ENCODE assay signal across 17 cellular contexts in the genomic region with DNA sequence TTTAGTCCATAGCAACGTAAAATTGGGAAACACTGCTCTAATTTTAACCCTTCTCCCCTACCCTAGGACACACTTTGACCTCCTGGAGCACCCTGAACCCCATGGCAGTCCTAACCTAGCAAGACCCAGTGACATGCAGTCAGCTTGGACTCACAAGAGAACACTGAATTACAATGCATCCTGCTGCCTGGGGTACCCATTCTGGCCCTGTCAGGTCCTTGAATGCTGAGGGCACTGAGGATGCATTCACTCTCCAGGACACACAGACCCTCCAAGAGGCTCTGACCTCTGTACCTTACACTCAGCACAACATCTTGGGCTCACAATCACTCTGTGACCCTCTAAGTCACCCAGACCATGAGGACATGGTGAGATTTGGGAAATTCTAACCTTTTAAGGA. TPM values are rescaled to one million over a fixed set of nuclear protein-coding genes. Genes with fewer than 3 reads are reported as not detected.
DNase-seq lines count a peak whose midpoint lies in the region; ATAC-seq, FAIRE-seq and TF ChIP-seq lines count a peak whose summit lies in the region.
"Had no signal": no experiment of that assay in that cellular context is flagged by ENCODE, and none has a peak within 500 bp of the region (broad histone marks: within the 10 kb centered on the region; RNA-seq: fewer than 3 reads in every experiment).

No MANE protein-coding gene starts in this region.

- H3K4me1 ChIP-seq in H1 (replicated peaks in 1 of 4; ENCODE audit: control insufficient read depth in 3 of 4, insufficient read depth in 4 of 4, low read length in 3 of 4) (peaks cover 0 to 10% (median 5%) of the 10 kb centered on the region in 4 experiments; a peak in 6 of 7 replicates), osteoblast (ENCODE audit: insufficient read depth, low read length) (no peaks in the 10 kb centered on the region)
- H3K4me1 ChIP-seq: A549, BLaER1, Caco-2 had no signal

- H3K36me3 ChIP-seq in H1 (ENCODE audit: control insufficient read depth in 2 of 4, insufficient read depth in 4 of 4, low read length in 3 of 4) (no peaks in the 10 kb centered on the region), osteoblast (ENCODE audit: insufficient read depth, low read length) (no peaks in the 10 kb centered on the region)
- H3K36me3 ChIP-seq: BLaER1 had no signal

- no peaks in the 10 kb centered on the region for H3K9me3 ChIP-seq in H1 (ENCODE audit: insufficient read depth in 2 of 2, low read depth in 1 of 2, low read length in 1 of 2)
- no peaks in the 10 kb centered on the region for H3K9me3 ChIP-seq in osteoblast (ENCODE audit: low read depth, low read length)
- H3K9me3 ChIP-seq: A549, BLaER1, Caco-2 had no signal

- TF ChIP-seq POLR2A in H1 (IDR thresholded peaks at IDR 0.05; ENCODE audit: control extremely low read depth in 1 of 2, low read depth in 2 of 2, low read length in 2 of 2), result no peak

- no peak overlapping the region for H3K56ac ChIP-seq in H1 (replicated peaks; ENCODE audit: insufficient read length, low read depth, low read length)

- H4K8ac ChIP-seq in H1 (ENCODE audit: extremely low read depth, insufficient read depth, low read length), result no peak overlapping the region

- H2BK12ac ChIP-seq in H1 (ENCODE audit: low read depth, low read length), result 0 out of 2 replicates have a peak overlapping the region, but pooled peaks have one; percentile 75

- WGBS in H1 (ENCODE audit: extremely low coverage in 1 of 2, insufficient coverage in 1 of 2, insufficient read length in 1 of 2, insufficient replicate concordance in 2 of 2, low coverage in 1 of 2, low lambda C conversion rate in 2 of 2, missing lambda C conversion rate in 1 of 2), 2 experiments, result 100% methylated on average over 1 of the region's 1 CpG; no CpG with 5 or more reads in 1 of the 2 experiments

- no peak overlapping the region for H2BK120ac ChIP-seq in H1 (replicated peaks; ENCODE audit: low read depth, low read length)

- H3K18ac ChIP-seq in H1 (ENCODE audit: extremely low read depth, low read length), result no peak overlapping the region

- H3K79me2 ChIP-seq in H1 (ENCODE audit: control insufficient read depth in 1 of 2, insufficient read depth in 2 of 2, low read length in 2 of 2), result no peaks in the 10 kb centered on the region
- no peaks in the 10 kb centered on the region for H3K79me2 ChIP-seq in osteoblast (ENCODE audit: insufficient read depth, low read length)

- H3K14ac ChIP-seq in H1 (ENCODE audit: insufficient read length), result no peak overlapping the region

- H3K79me1 ChIP-seq in H1 (ENCODE audit: low read depth, low read length), result no peaks in the 10 kb centered on the region

- CTCF ChIA-PET in H1 (lab: Charles Lee; ENCODE audit: partially characterized antibody), result interaction anchor here (0.6 kb wide), 1 partner anchor 16 kb away, joined by 3 read pairs; no protein-coding TSS in a partner anchor

- H3K23ac ChIP-seq in H1 (ENCODE audit: insufficient read length), result no peak overlapping the region

- H2AFZ ChIP-seq in H1 (ENCODE audit: low read length) (no peak overlapping the region), osteoblast (ENCODE audit: low read length) (no peak overlapping the region)
- H2AFZ ChIP-seq: GM23248 had no signal

- H3K4me3 ChIP-seq in H1 (ENCODE audit: extremely low read depth in 1 of 4, insufficient read depth in 2 of 4, low read depth in 3 of 4, low read length in 4 of 4) (no peak overlapping the region), osteoblast (ENCODE audit: insufficient read depth, low read length) (no peak overlapping the region)
- H3K4me3 ChIP-seq: A549, BLaER1, GM23248 had no signal

- ATAC-seq in left lobe of liver, result no peak

- POLR2A ChIA-PET in H1 (lab: Charles Lee; ENCODE audit: partially characterized antibody), result no interaction called here

- no peak overlapping the region for H2BK20ac ChIP-seq in H1 (ENCODE audit: low read length)

- no peak overlapping the region for H3K4ac ChIP-seq in H1 (replicated peaks; ENCODE audit: insufficient read length, low read depth, low read length)

- H4K20me1 ChIP-seq in H1 (replicated peaks in 1 of 2; ENCODE audit: control insufficient read depth in 1 of 2, insufficient read depth in 2 of 2, low read length in 2 of 2) (peaks cover 0 to 2% of the 10 kb centered on the region in 2 experiments), osteoblast (ENCODE audit: insufficient read depth, low read length) (no peaks in the 10 kb centered on the region)
- H4K20me1 ChIP-seq: BLaER1 had no signal

- no peak overlapping the region for H2AK5ac ChIP-seq in H1 (ENCODE audit: low read depth, low read length)

- H3K4me2 ChIP-seq in H1 (ENCODE audit: insufficient read depth in 1 of 2, low read depth in 2 of 2, low read length in 2 of 2) (no peak overlapping the region), osteoblast (ENCODE audit: insufficient read depth, low read length) (no peak overlapping the region)
- H3K4me2 ChIP-seq: A549, BLaER1 had no signal

- no peak for FAIRE-seq in H1 (lab: Jason Lieb, UNC)
- FAIRE-seq: A549 had no signal

- no peak overlapping the region; a peak in 1 of 7 replicates for H3K9ac ChIP-seq in H1 (replicated peaks in 1 of 4; ENCODE audit: extremely low read depth in 1 of 4, low read depth in 3 of 4, low read length in 3 of 4)
- H3K9ac ChIP-seq: BLaER1, GM23248 had no signal

- no peaks in the 10 kb centered on the region for H3K23me2 ChIP-seq in H1 (ENCODE audit: low read depth, low read length)

- DNase-seq in 8988T (peak; percentile 1), AG20443 (ENCODE audit: low spot score) (peak; percentile 7), H1 (ENCODE audit: low read depth in 1 of 2, low spot score in 2 of 2) (no peak), osteoblast (ENCODE audit: insufficient read length, low spot score, missing footprints) (peak; percentile 57), NCI-H524 (lab: John Stamatoyannopoulos, UW) (no peak), SKM-1 treated with dmso at 0.1 percent for 144 hours (lab: John Stamatoyannopoulos, UW; ENCODE audit: unreplicated experiment) (no peak), left lobe of liver (ENCODE audit: low spot score) (no peak)
- DNase-seq: AML-193; Caco-2; CD8-positive, alpha-beta memory T cell; DMS53; GF-D8; H7 had no signal

- no peak for TF ChIP-seq RAD21 in H1 (IDR thresholded peaks at IDR 0.05 in 1 of 2, conservative IDR thresholded peaks at IDR 0.05 in 1 of 2; ENCODE audit: low read depth in 2 of 2, low read length in 2 of 2)

- no peak for TF ChIP-seq CTCF in H1 (IDR thresholded peaks at IDR 0.05; ENCODE audit: control extremely low read depth in 1 of 3, insufficient read depth in 1 of 3, low read depth in 1 of 3, low read length in 3 of 3)
- no peak for TF ChIP-seq CTCF in osteoblast (IDR thresholded peaks at IDR 0.05; ENCODE audit: extremely low read depth, low read depth, low read length)

- no peak for TF ChIP-seq EP300 in H1 (IDR thresholded peaks at IDR 0.05; ENCODE audit: borderline replicate concordance in 1 of 2, low read depth in 2 of 2, low read length in 2 of 2)

- no peak overlapping the region for H4K91ac ChIP-seq in H1 (replicated peaks; ENCODE audit: insufficient read length, low read length)

- H3K27ac ChIP-seq in H1 (ENCODE audit: low read depth, low read length), result no peak overlapping the region
- no peak overlapping the region for H3K27ac ChIP-seq in osteoblast (ENCODE audit: low read depth, low read length)
- H3K27ac ChIP-seq: A549, BLaER1, GM23248 had no signal

- H2BK5ac ChIP-seq in H1 (ENCODE audit: low read depth, low read length), result no peak overlapping the region

- no peak overlapping the region for H4K5ac ChIP-seq in H1 (ENCODE audit: insufficient read length, low read depth, low read length)

- H3K27me3 ChIP-seq in H1 (replicated peaks in 1 of 4; ENCODE audit: control insufficient read depth in 3 of 4, extremely low read depth in 1 of 4, insufficient read depth in 3 of 4, low read length in 3 of 4), result no peaks in the 10 kb centered on the region; a peak in 1 of 7 replicates
- H3K27me3 ChIP-seq in osteoblast (ENCODE audit: insufficient read depth, low read length), result peaks cover 11% of the 10 kb centered on the region
- H3K27me3 ChIP-seq: BLaER1 had no signal

- no peak overlapping the region for H2BK15ac ChIP-seq in H1 (ENCODE audit: low read length)

TF ChIP-seq in H1, 55 proteins besides CTCF, POLR2A, EP300 and RAD21 (continues in another document):
- TF ChIP-seq CEBPB (IDR thresholded peaks at IDR 0.05; ENCODE audit: low read depth, low read length) (no peak), SP2 (IDR thresholded peaks at IDR 0.05; ENCODE audit: low read length) (no peak), KDM5A (IDR thresholded peaks at IDR 0.05; ENCODE audit: low read length) (no peak)

RNA-seq across cellular contexts. Expression of gene PROP1, which starts 1.8 kb away (rescaled TPM):
- not detected in 2 replicates for total RNA-seq in H1 (2021; fragmentation: NEBNext Ultra II Directional; extraction: Animal tissue kit (Norgen Biotek cat#: 25700))
- polyA plus RNA-seq in H1 (2011; rRNA removed), result 0.09 TPM in 1 of 2 replicates, not detected in the other
- not detected for polyA plus RNA-seq in H1 (2011; cell fraction: cytosol; rRNA removed)
- not detected for polyA plus RNA-seq in H1 (2011; cell fraction: nucleus; rRNA removed)
- polyA plus RNA-seq in H1 (2012, experiment 1 of 2), result 0.11 to 0.12 TPM in 2 of 4 replicates, not detected in the others
- polyA plus RNA-seq in H1 (2012, experiment 2 of 2), result not detected
- polyA plus RNA-seq in H1 (2013, experiment 1 of 2), result 0.04 TPM
- not detected for polyA plus RNA-seq in H1 (2013, experiment 2 of 2)
- not detected in 2 replicates for polyA minus RNA-seq in H1 (2011; rRNA and poly(A)+ RNA removed)
- polyA minus RNA-seq in H1 (2011; cell fraction: cytosol; rRNA and poly(A)+ RNA removed), result not detected
- polyA minus RNA-seq in H1 (2011; cell fraction: nucleus; rRNA and poly(A)+ RNA removed), result not detected
- total RNA-seq in osteoblast, result not detected in 2 replicates
- not detected for total RNA-seq in left lobe of liver
- total RNA-seq: Caco-2; CD8-positive, alpha-beta memory T cell; GM23248; H7 had no signal
- polyA plus RNA-seq: A549; AG04450; CD8-positive, alpha-beta memory T cell; GM23248 had no signal

Comparison
In these comparisons a context has a peak if more than half of its experiments do, and no peak if none do; other contexts are left out.
1. DNase-seq: peak in 8988T (single experiment), AG20443 (single experiment) and osteoblast (single experiment); none in H1 (0 of 2), NCI-H524 (0 of 2), SKM-1 treated with dmso at 0.1 percent for 144 hours (single experiment) and left lobe of liver (single experiment).